28 cellular contexts compared by ENCODE assay signal in the genomic region with DNA sequence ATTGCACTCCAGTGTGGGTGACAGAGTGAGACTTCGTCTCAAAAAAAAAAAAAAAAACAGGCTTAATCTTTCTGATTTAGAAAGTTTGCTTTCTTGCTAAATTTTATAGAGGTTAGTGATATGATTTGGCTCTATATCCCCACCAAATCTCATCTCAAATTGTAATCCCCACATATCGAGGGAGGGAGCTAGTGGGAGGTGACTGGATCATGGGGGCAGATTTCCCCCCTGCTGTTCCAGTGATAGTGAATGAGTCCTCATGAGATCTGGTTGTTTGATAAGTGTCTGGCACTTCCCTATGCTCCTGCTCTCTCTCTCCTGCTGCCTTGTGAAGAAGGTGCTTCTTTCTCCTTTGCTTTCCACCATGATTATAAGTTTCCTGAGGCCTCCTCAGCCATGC.
"Had no signal": no experiment of that assay in that cellular context is flagged by ENCODE, and none has a peak within 500 bp of the region (broad histone marks: within the 10 kb centered on the region; RNA-seq: fewer than 3 reads in every experiment).

No MANE protein-coding gene starts in this region.

- H3K4me3 Mint-ChIP-seq: immature natural killer cell; mesothelial cell of epicardium; naive B cell; natural killer cell; nephron progenitor cell; neural progenitor cell; stimulated activated memory B cell treated with anti-CD40 and anti-IgM and Interleukin-4, amounts not matched to agents 10 μg/mL and 1 μg/mL and 100 μg/mL, for 72 hours; stimulated activated naive CD8-positive, alpha-beta T cell treated with anti-CD3 and anti-CD28 coated beads, Interleukin-15, amount 100 ng/mL, for 72 hours had no signal

- H3K36me3 ChIP-seq: left lung, lower lobe of right lung, neural progenitor cell, neutrophil, right lobe of liver, transverse colon, upper lobe of left lung had no signal

- H3K4me1 Mint-ChIP-seq: immature natural killer cell; naive B cell; natural killer cell; nephron progenitor cell; neural progenitor cell; stimulated activated memory B cell treated with anti-CD40 and anti-IgM and Interleukin-4, amounts not matched to agents 10 μg/mL and 1 μg/mL and 100 μg/mL, for 72 hours; stimulated activated naive CD8-positive, alpha-beta T cell treated with anti-CD3 and anti-CD28 coated beads, Interleukin-15, amount 100 ng/mL, for 72 hours had no signal

- H3K27ac ChIP-seq: left lung, lower lobe of right lung, neural progenitor cell, neutrophil, parathyroid adenoma, psoas muscle, right lobe of liver, transverse colon, upper lobe of left lung had no signal

- H3K36me3 Mint-ChIP-seq: immature natural killer cell; mesothelial cell of epicardium; naive B cell; natural killer cell; neural progenitor cell; stimulated activated memory B cell treated with anti-CD40 and anti-IgM and Interleukin-4, amounts not matched to agents 10 μg/mL and 1 μg/mL and 100 μg/mL, for 72 hours had no signal

- H3K9me3 ChIP-seq: left lung, lower lobe of right lung, neutrophil, psoas muscle, right lobe of liver, transverse colon, upper lobe of left lung had no signal

- H3K27me3 Mint-ChIP-seq: stimulated activated naive CD8-positive, alpha-beta T cell treated with anti-CD3 and anti-CD28 coated beads, Interleukin-15, amount 100 ng/mL, for 72 hours had no signal

- H3K27ac Mint-ChIP-seq: immature natural killer cell; mesothelial cell of epicardium; naive B cell; natural killer cell; nephron progenitor cell; neural progenitor cell; stimulated activated memory B cell treated with anti-CD40 and anti-IgM and Interleukin-4, amounts not matched to agents 10 μg/mL and 1 μg/mL and 100 μg/mL, for 72 hours; stimulated activated naive CD8-positive, alpha-beta T cell treated with anti-CD3 and anti-CD28 coated beads, Interleukin-15, amount 100 ng/mL, for 72 hours had no signal

- DNase-seq: hypothalamus; immature natural killer cell; left colon; left lung; lower lobe of right lung; mammary epithelial cell; mesenchymal stem cell; naive B cell; natural killer cell; nephron progenitor cell; occipital lobe; psoas muscle; right lobe of liver; stimulated activated CD4-positive, alpha-beta T cell treated with anti-CD3 and anti-CD28 coated beads, Interleukin-1b, Interleukin-23, amount 100 ng/mL, for 48 hours; stimulated activated CD4-positive, alpha-beta T cell treated with anti-CD3 and anti-CD28 coated beads, Interleukin-2, amount 100 ng/mL, for 48 hours; stimulated activated CD4-positive, alpha-beta T cell treated with anti-CD3 and anti-CD28 coated beads, Interleukin-4, amount 100 ng/mL, for 4 hours; stimulated activated CD8-positive, alpha-beta memory T cell treated with anti-CD3 and anti-CD28 coated beads, Interleukin-4, amount 100 ng/mL, for 48 hours; stimulated activated naive CD4-positive, alpha-beta T cell treated with Interleukin-2 at 50 U/mL for 16 hours; stimulated activated naive CD8-positive, alpha-beta T cell treated with anti-CD3 and anti-CD28 coated beads, Interleukin-15, amount 100 ng/mL, for 72 hours; substantia nigra; transverse colon; upper lobe of left lung had no signal

- H3K9ac ChIP-seq: neural progenitor cell, parathyroid adenoma had no signal

- ATAC-seq: left colon; left lung; lower lobe of right lung; natural killer cell; psoas muscle; right lobe of liver; stimulated activated memory B cell treated with anti-CD40 and anti-IgM and Interleukin-4, amounts not matched to agents 10 μg/mL and 1 μg/mL and 100 μg/mL, for 72 hours; stimulated activated naive CD8-positive, alpha-beta T cell treated with anti-CD3 and anti-CD28 coated beads, Interleukin-15, amount 100 ng/mL, for 72 hours had no signal

- H3K4me1 ChIP-seq: left lung, lower lobe of right lung, neural progenitor cell, parathyroid adenoma, psoas muscle, right lobe of liver, transverse colon, upper lobe of left lung had no signal

- H3K27me3 ChIP-seq: left lung, neural progenitor cell, neutrophil, right lobe of liver, transverse colon, upper lobe of left lung had no signal

- H3K9me3 Mint-ChIP-seq: immature natural killer cell; mesothelial cell of epicardium; naive B cell; natural killer cell; nephron progenitor cell; neural progenitor cell; stimulated activated memory B cell treated with anti-CD40 and anti-IgM and Interleukin-4, amounts not matched to agents 10 μg/mL and 1 μg/mL and 100 μg/mL, for 72 hours had no signal

- H3K4me3 ChIP-seq: left lung, lower lobe of right lung, neural progenitor cell, psoas muscle, right lobe of liver, smooth muscle cell, transverse colon, upper lobe of left lung had no signal
